In the genomic region with DNA sequence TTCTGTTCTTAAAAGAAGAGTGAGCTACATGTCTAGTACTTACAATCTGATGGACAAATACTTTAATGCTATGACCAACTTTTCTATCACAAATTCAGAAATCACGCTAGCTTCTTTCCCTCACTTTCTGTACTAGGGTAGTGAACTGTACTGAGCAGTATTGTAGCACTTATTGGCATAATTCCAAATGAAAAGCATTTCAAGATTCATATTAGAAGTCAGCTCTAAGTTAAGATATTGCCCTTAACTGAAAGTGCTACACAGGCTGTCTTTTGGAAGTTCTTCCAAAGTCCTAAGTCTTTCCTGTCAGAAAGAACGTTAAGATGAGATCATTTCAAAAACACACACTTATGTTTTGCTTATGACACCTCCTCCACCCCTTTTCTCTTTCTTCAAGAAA, we compare ENCODE assay signal across 18 cellular contexts. TPM values are rescaled to one million over a fixed set of nuclear protein-coding genes. Genes with fewer than 3 reads are reported as not detected.
DNase-seq lines count a peak whose midpoint lies in the region; ATAC-seq and TF ChIP-seq lines count a peak whose summit lies in the region.
"Had no signal": no experiment of that assay in that cellular context is flagged by ENCODE, and none has a peak within 500 bp of the region (broad histone marks: within the 10 kb centered on the region; RNA-seq: fewer than 3 reads in every experiment).

No MANE protein-coding gene starts in this region.

- no peaks in the 10 kb centered on the region for H3K27me3 ChIP-seq in GM23248 (replicated peaks; ENCODE audit: insufficient read depth)
- no peaks in the 10 kb centered on the region for H3K27me3 ChIP-seq in psoas muscle (ENCODE audit: insufficient read depth in 3 of 3, low read length in 2 of 3)
- no peaks in the 10 kb centered on the region for H3K27me3 ChIP-seq in naive thymus-derived CD4-positive, alpha-beta T cell (ENCODE audit: control insufficient read depth in 2 of 2, insufficient read depth in 2 of 2, low read length in 2 of 2)
- H3K27me3 ChIP-seq: ascending aorta, heart left ventricle, SJSA1 had no signal

- TF ChIP-seq CTCF in fibroblast of villous mesenchyme (IDR thresholded peaks at IDR 0.05; ENCODE audit: insufficient read depth, low read depth, low read length), result no peak
- TF ChIP-seq CTCF in psoas muscle (IDR thresholded peaks at IDR 0.05), result no peak

- peaks cover 15% of the 10 kb centered on the region for H3F3A ChIP-seq in GM23248 (ENCODE audit: insufficient read depth)

- peak overlapping the region; percentile 67 for H3K4me2 ChIP-seq in GM23248 (ENCODE audit: unreplicated experiment)

- H3K4me3 ChIP-seq in GM23248 (no peak overlapping the region; the same call in 1 of the 2 replicates), fibroblast of villous mesenchyme (ENCODE audit: low read depth, low read length) (no peak overlapping the region), psoas muscle (no peak overlapping the region)
- H3K4me3 ChIP-seq in naive thymus-derived CD4-positive, alpha-beta T cell (ENCODE audit: low read length), result no peak overlapping the region
- H3K4me3 ChIP-seq: GM12878, heart left ventricle, SJSA1 had no signal

- DNase-seq in GM23248 (peak; percentile 37), amniotic epithelial cell (ENCODE audit: low read depth) (peak; percentile 12), fibroblast of villous mesenchyme (ENCODE audit: low read depth) (peak; percentile 28), psoas muscle (no peak), AML-193 (lab: John Stamatoyannopoulos, UW) (no peak), T1000 (lab: John Stamatoyannopoulos, UW) (no peak), HCEC 1CT (no peak)
- DNase-seq in naive thymus-derived CD4-positive, alpha-beta T cell, result no peak
- DNase-seq: activated CD4-positive, alpha-beta T cell treated with anti-CD3 and anti-CD28 coated beads for 36 hours; heart left ventricle; islet precursor cell; NCI-H2081 treated with DMSO at 0.1 percent for 48 hours; NCI-H526; nucleus accumbens; stimulated activated CD4-positive, alpha-beta T cell treated with anti-CD3 and anti-CD28 coated beads, Interleukin-4, amount 100 ng/mL, for 1 hour had no signal

- in situ Hi-C loops in GM23248 (cut with MboI), result no loop called here

- CTCF ChIA-PET in naive thymus-derived CD4-positive, alpha-beta T cell (lab: Charles Lee), result interaction anchor here (1.5 kb wide), 1 partner anchor 12 kb away, joined by 5 read pairs; no protein-coding TSS in a partner anchor

- peaks cover 6% of the 10 kb centered on the region; the same call in 1 of the 2 replicates for H3K36me3 ChIP-seq in GM23248 (ENCODE audit: low read depth)
- no peaks in the 10 kb centered on the region for H3K36me3 ChIP-seq in psoas muscle (ENCODE audit: insufficient read depth in 1 of 2, low read depth in 1 of 2)
- H3K36me3 ChIP-seq in naive thymus-derived CD4-positive, alpha-beta T cell (ENCODE audit: control insufficient read depth in 2 of 3, insufficient read depth in 3 of 3, low read length in 3 of 3), result no peaks in the 10 kb centered on the region
- H3K36me3 ChIP-seq: SJSA1 had no signal

- POLR2A ChIA-PET in naive thymus-derived CD4-positive, alpha-beta T cell (lab: Charles Lee), result interaction anchor here (0.9 kb wide), 1 partner anchor 13 kb away, joined by 3 read pairs; no protein-coding TSS in a partner anchor

- no peak overlapping the region for H2AFZ ChIP-seq in GM23248

- intact Hi-C loops in psoas muscle (cut with DNase I), result no loop called here
- intact Hi-C loops in naive thymus-derived CD4-positive, alpha-beta T cell (cut with micrococcal nuclease), result no loop called here

- no peaks in the 10 kb centered on the region for H3K9me3 Mint-ChIP-seq in naive thymus-derived CD4-positive, alpha-beta T cell

- peaks cover 0 to 39% (median 8%) of the 10 kb centered on the region in 7 donors for H3K4me1 Mint-ChIP-seq in naive thymus-derived CD4-positive, alpha-beta T cell

- 20 to 33% methylated on average over 2 of the region's 2 CpGs for WGBS in GM23248 (ENCODE audit: low coverage in 1 of 2, low lambda C conversion rate in 2 of 2, missing lambda C conversion rate in 2 of 2), 2 experiments
- 29 to 43% (median 35%) methylated on average over 2 of the region's 2 CpGs for WGBS in psoas muscle, 3 donors

- no peaks in the 10 kb centered on the region for H3K27me3 Mint-ChIP-seq in naive thymus-derived CD4-positive, alpha-beta T cell
- H3K27me3 Mint-ChIP-seq: activated CD4-positive, alpha-beta T cell treated with anti-CD3 and anti-CD28 coated beads for 36 hours had no signal

- no peak overlapping the region for H3K9ac ChIP-seq in GM23248

- H3K4me3 Mint-ChIP-seq in naive thymus-derived CD4-positive, alpha-beta T cell, result no peak overlapping the region
- H3K4me3 Mint-ChIP-seq: activated CD4-positive, alpha-beta T cell treated with anti-CD3 and anti-CD28 coated beads for 36 hours had no signal

- H4K20me1 ChIP-seq in GM23248 (ENCODE audit: insufficient read depth), result peaks cover 36% of the 10 kb centered on the region; the same call in 1 of the 2 replicates

- H3K4me1 ChIP-seq in GM23248 (ENCODE audit: insufficient read depth) (peaks cover 29% of the 10 kb centered on the region), psoas muscle (peaks cover 21% of the 10 kb centered on the region)
- H3K4me1 ChIP-seq in naive thymus-derived CD4-positive, alpha-beta T cell (ENCODE audit: control insufficient read depth in 2 of 2, insufficient read depth in 2 of 2, low read length in 2 of 2), result no peaks in the 10 kb centered on the region
- H3K4me1 ChIP-seq: SJSA1 had no signal

- no peaks in the 10 kb centered on the region for H3K9me2 ChIP-seq in GM23248 (ENCODE audit: insufficient read depth)

- H3K27ac ChIP-seq in GM23248 (0 out of 2 replicates have a peak overlapping the region, but pooled peaks have one; percentile 2), psoas muscle (peak overlapping the region; percentile 31)
- H3K27ac ChIP-seq in naive thymus-derived CD4-positive, alpha-beta T cell (ENCODE audit: low read depth, low read length), result no peak overlapping the region
- H3K27ac ChIP-seq: SJSA1 had no signal

- ATAC-seq in psoas muscle, result no peak
- ATAC-seq in naive thymus-derived CD4-positive, alpha-beta T cell, result no peak
- ATAC-seq: activated CD4-positive, alpha-beta T cell treated with anti-CD3 and anti-CD28 coated beads for 36 hours; GM12878 had no signal

- H3K27ac Mint-ChIP-seq in naive thymus-derived CD4-positive, alpha-beta T cell, result no peak overlapping the region
- H3K27ac Mint-ChIP-seq: activated CD4-positive, alpha-beta T cell treated with anti-CD3 and anti-CD28 coated beads for 36 hours had no signal

- peaks cover 100% of the 10 kb centered on the region for H3K79me2 ChIP-seq in GM23248 (ENCODE audit: insufficient read depth)

- H3K36me3 Mint-ChIP-seq in naive thymus-derived CD4-positive, alpha-beta T cell, result peaks cover 0 to 11% (median 0%) of the 10 kb centered on the region in 5 donors

- H3K9me3 ChIP-seq in GM23248 (ENCODE audit: low read depth) (no peaks in the 10 kb centered on the region), psoas muscle (no peaks in the 10 kb centered on the region)
- no peaks in the 10 kb centered on the region for H3K9me3 ChIP-seq in naive thymus-derived CD4-positive, alpha-beta T cell (ENCODE audit: control insufficient read depth in 2 of 3, low read length in 3 of 3)
- H3K9me3 ChIP-seq: ascending aorta, heart left ventricle, SJSA1 had no signal

RNA-seq across cellular contexts. Expression of a gene that starts 13.4 kb away (rescaled TPM):
- total RNA-seq in GM23248 (2014; rRNA removed; shearing (Covaris generic)), result 387 and 419 TPM in 2 replicates
- polyA plus RNA-seq in GM23248 (2016; fragmentation: Nextera tagmentation; extraction: Ambion mirVana) (360 and 363 TPM in 2 replicates), psoas muscle (100 to 1,000 TPM in 1 of 3 donors, 10 to 100 TPM in 1, 1 to 10 TPM in 1; 6.2 to 262 (median 73.2) TPM)
- total RNA-seq in fibroblast of villous mesenchyme (183 and 323 TPM in 2 replicates), psoas muscle (100 to 1,000 TPM in 2 of 4 donors, 10 to 100 TPM in 2; 38.1 to 205 (median 82.3) TPM)
- 10 to 100 TPM; 10.5 to 74.7 (median 14.7) TPM for total RNA-seq in naive thymus-derived CD4-positive, alpha-beta T cell
- 10 to 100 TPM; 13.4 to 16.8 TPM for polyA plus RNA-seq in naive thymus-derived CD4-positive, alpha-beta T cell

RNA-seq across cellular contexts. Expression of a gene that starts 27.0 kb away (rescaled TPM):
- total RNA-seq in GM23248 (2014; rRNA removed; shearing (Covaris generic)), result 0.51 and 1.7 TPM in 2 replicates
- 1.2 and 1.4 TPM in 2 replicates for polyA plus RNA-seq in GM23248 (2016; fragmentation: Nextera tagmentation; extraction: Ambion mirVana)
- 1.7 and 3.2 TPM in 2 replicates for total RNA-seq in fibroblast of villous mesenchyme
- 1 to 10 TPM; 1.1 to 3.2 (median 2.3) TPM for total RNA-seq in psoas muscle
- polyA plus RNA-seq in psoas muscle, result 1 to 10 TPM in 2 of 3 donors, under 1 TPM in 1; 0.69 to 4.6 (median 3.7) TPM
- 1 to 10 TPM; 1.2 to 3.5 (median 1.5) TPM for total RNA-seq in naive thymus-derived CD4-positive, alpha-beta T cell
- polyA plus RNA-seq in naive thymus-derived CD4-positive, alpha-beta T cell, result 1 to 10 TPM; 1.3 to 1.5 TPM

Comparison
In these comparisons a context has a peak if more than half of its experiments do, and no peak if none do; other contexts are left out.
1. DNase-seq: peak in GM23248 (single experiment), amniotic epithelial cell (single experiment) and fibroblast of villous mesenchyme (single experiment); none in psoas muscle (0 of 2), AML-193 (0 of 2), naive thymus-derived CD4-positive, alpha-beta T cell (0 of 9), T1000 (single experiment) and HCEC 1CT (single experiment).